ENCODE assay signal across 23 cellular contexts in genomic region chr5:167657016-167657415, GRCh38.
"Had no signal": no experiment of that assay in that cellular context is flagged by ENCODE, and none has a peak within 500 bp of the region (broad histone marks: within the 10 kb centered on the region; RNA-seq: fewer than 3 reads in every experiment).

No MANE protein-coding gene starts in this region.

- H3K9me3 Mint-ChIP-seq: nephron progenitor cell had no signal

- H3K27me3 ChIP-seq: colonic mucosa, esophagus muscularis mucosa, foreskin keratinocyte, gastroesophageal sphincter, heart left ventricle, hepatocyte, right atrium auricular region, sigmoid colon, spleen, suprapubic skin, transverse colon, upper lobe of right lung, vagina had no signal

- H3K27me3 Mint-ChIP-seq: dendritic cell treated with granulocyte-macrophage colony-stimulating factor and Interleukin-4, amounts not matched to agents 40 ng/mL and 50 ng/mL, for 4 days; stimulated activated naive B cell treated with anti-CD40 and anti-IgM and Interleukin-4, amounts not matched to agents 10 μg/mL and 1 μg/mL and 100 μg/mL, for 72 hours; stimulated activated naive CD8-positive, alpha-beta T cell treated with anti-CD3 and anti-CD28 coated beads, Interleukin-15, Interleukin-2, amounts not matched to agents 100 ng/mL and 50 ng/mL, for 24 hours had no signal

- H3K4me3 ChIP-seq: colonic mucosa, esophagus muscularis mucosa, gastroesophageal sphincter, heart left ventricle, hepatocyte, lower lobe of right lung, prostate gland, right atrium auricular region, sigmoid colon, spleen, suprapubic skin, transverse colon, upper lobe of right lung, vagina had no signal

- H3K36me3 ChIP-seq: colonic mucosa, esophagus muscularis mucosa, gastroesophageal sphincter, heart left ventricle, lower lobe of right lung, prostate gland, right atrium auricular region, sigmoid colon, spleen, suprapubic skin, transverse colon, upper lobe of right lung, vagina had no signal

- H3K9me3 ChIP-seq: colonic mucosa, esophagus muscularis mucosa, gastroesophageal sphincter, heart left ventricle, lower lobe of right lung, prostate gland, right atrium auricular region, sigmoid colon, spleen, suprapubic skin, transverse colon, upper lobe of right lung, vagina had no signal

- H3K4me1 Mint-ChIP-seq: naive thymus-derived CD8-positive, alpha-beta T cell; nephron progenitor cell; stimulated activated naive B cell treated with anti-CD40 and anti-IgM and Interleukin-4, amounts not matched to agents 10 μg/mL and 1 μg/mL and 100 μg/mL, for 72 hours had no signal

- H3K36me3 Mint-ChIP-seq: naive thymus-derived CD8-positive, alpha-beta T cell; stimulated activated naive B cell treated with anti-CD40 and anti-IgM and Interleukin-4, amounts not matched to agents 10 μg/mL and 1 μg/mL and 100 μg/mL, for 72 hours had no signal

- H3K4me3 Mint-ChIP-seq: dendritic cell treated with granulocyte-macrophage colony-stimulating factor and Interleukin-4, amounts not matched to agents 40 ng/mL and 50 ng/mL, for 4 days; endodermal cell; naive thymus-derived CD8-positive, alpha-beta T cell; nephron progenitor cell; stimulated activated naive B cell treated with anti-CD40 and anti-IgM and Interleukin-4, amounts not matched to agents 10 μg/mL and 1 μg/mL and 100 μg/mL, for 72 hours; stimulated activated naive CD8-positive, alpha-beta T cell treated with anti-CD3 and anti-CD28 coated beads, Interleukin-15, Interleukin-2, amounts not matched to agents 100 ng/mL and 50 ng/mL, for 24 hours had no signal

- H3K27ac ChIP-seq: colonic mucosa, esophagus muscularis mucosa, foreskin keratinocyte, gastroesophageal sphincter, heart left ventricle, hepatocyte, lower lobe of right lung, prostate gland, right atrium auricular region, sigmoid colon, spleen, suprapubic skin, transverse colon, upper lobe of right lung, vagina had no signal

- H3K27ac Mint-ChIP-seq: dendritic cell treated with granulocyte-macrophage colony-stimulating factor and Interleukin-4, amounts not matched to agents 40 ng/mL and 50 ng/mL, for 4 days; endodermal cell; naive thymus-derived CD8-positive, alpha-beta T cell; nephron progenitor cell; stimulated activated naive B cell treated with anti-CD40 and anti-IgM and Interleukin-4, amounts not matched to agents 10 μg/mL and 1 μg/mL and 100 μg/mL, for 72 hours; stimulated activated naive CD8-positive, alpha-beta T cell treated with anti-CD3 and anti-CD28 coated beads, Interleukin-15, Interleukin-2, amounts not matched to agents 100 ng/mL and 50 ng/mL, for 24 hours had no signal

- DNase-seq: colonic mucosa; effector CD8-positive, alpha-beta T cell; endodermal cell; foreskin keratinocyte; heart left ventricle; left ventricle myocardium superior; lower lobe of right lung; naive thymus-derived CD8-positive, alpha-beta T cell; nephron progenitor cell; sigmoid colon; spleen; stimulated activated naive B cell treated with anti-CD40 and anti-IgM and Interleukin-4, amounts not matched to agents 10 μg/mL and 1 μg/mL and 100 μg/mL, for 72 hours; transverse colon; upper lobe of right lung had no signal

- ATAC-seq: foreskin keratinocyte; gastroesophageal sphincter; heart left ventricle; left ventricle myocardium superior; naive thymus-derived CD8-positive, alpha-beta T cell; stimulated activated naive B cell treated with anti-CD40 and anti-IgM and Interleukin-4, amounts not matched to agents 10 μg/mL and 1 μg/mL and 100 μg/mL, for 72 hours; upper lobe of right lung had no signal

- H3K4me1 ChIP-seq: colonic mucosa, esophagus muscularis mucosa, gastroesophageal sphincter, heart left ventricle, lower lobe of right lung, prostate gland, right atrium auricular region, sigmoid colon, spleen, suprapubic skin, transverse colon, upper lobe of right lung, vagina had no signal
